Comparison of ENCODE assay signal across 9 cellular contexts in genomic region chr7:6576024-6576866, GRCh38. TPM values are rescaled to one million over a fixed set of nuclear protein-coding genes. Genes with fewer than 3 reads are reported as not detected.
A peak's percentile ranks its signal among the peaks of the same experiment; 100 is the strongest.
DNase-seq lines count a peak whose midpoint lies in the region; ATAC-seq, FAIRE-seq and TF ChIP-seq lines count a peak whose summit lies in the region.
"Had no signal": no experiment of that assay in that cellular context is flagged by ENCODE, and none has a peak within 500 bp of the region (broad histone marks: within the 10 kb centered on the region; RNA-seq: fewer than 3 reads in every experiment).

No MANE protein-coding gene starts in this region.

- H3K27me3 Mint-ChIP-seq in activated naive CD4-positive, alpha-beta T cell treated with anti-CD3 and anti-CD28 coated beads for 36 hours (ENCODE audit: low read depth) = no peaks in the 10 kb centered on the region

- H3K4me3 ChIP-seq in HepG2 (replicated peaks in 1 of 3; ENCODE audit: insufficient read depth in 1 of 3, low read depth in 2 of 3, low read length in 3 of 3) (peak overlapping the region; percentile 17 to 86 (median 61)), upper lobe of left lung (peak overlapping the region; percentile 44 to 81 (median 56))

- TF ChIP-seq POLR2A in HepG2 (IDR thresholded peaks at IDR 0.05; ENCODE audit: insufficient read depth in 1 of 2, low read depth in 2 of 2, low read length in 2 of 2) (peak; percentile 39 to 41; a peak in 2 of 4 replicates), upper lobe of left lung (IDR thresholded peaks at IDR 0.05) (no peak)

- H3K4me2 ChIP-seq in HepG2 (ENCODE audit: low read depth, low read length) = peak overlapping the region; percentile 97

- peaks cover 20% of the 10 kb centered on the region for H3K4me1 Mint-ChIP-seq in activated naive CD4-positive, alpha-beta T cell treated with anti-CD3 and anti-CD28 coated beads for 36 hours (ENCODE audit: low read depth)

- no peak overlapping the region for H2AFZ ChIP-seq in HepG2 (ENCODE audit: low read length)

- FAIRE-seq in HepG2 (lab: Jason Lieb, UNC) = no peak

- H3K27ac ChIP-seq in HepG2 (ENCODE audit: extremely low read length, insufficient read depth, low read length) (peak overlapping the region; percentile 98), upper lobe of left lung (peak overlapping the region in 1 of 4 donors; percentile 82)

- TF ChIP-seq CTCF in HepG2 (CRISPR knock-in tag; IDR thresholded peaks at IDR 0.05) (peak; percentile 28), upper lobe of left lung (IDR thresholded peaks at IDR 0.05) (no peak)

- no peak for DNase-seq in activated naive CD4-positive, alpha-beta T cell treated with anti-CD3 and anti-CD28 coated beads for 36 hours
- no peak for DNase-seq in activated naive CD4-positive, alpha-beta T cell treated with anti-CD3 and anti-CD28 coated beads, Interleukin-2, amount 50 U/mL, for 72 hours (ENCODE audit: low spot score in 2 of 2)
- DNase-seq in activated CD8-positive, alpha-beta memory T cell treated with anti-CD3 and anti-CD28 coated beads, Interleukin-2, amount 50 U/mL, for 48 hours = peak; percentile 59
- DNase-seq in HepG2 (ENCODE audit: low spot score) (no peak), upper lobe of left lung (no peak), medulla oblongata (ENCODE audit: extremely low spot score) (no peak), LoVo (ENCODE audit: low spot score) (no peak), sciatic nerve (ENCODE audit: low spot score) (no peak)

- CTCF ChIA-PET in activated naive CD4-positive, alpha-beta T cell treated with anti-CD3 and anti-CD28 coated beads for 36 hours (lab: Charles Lee) = interaction anchor here (1.0 to 3.8 kb wide), 8 partner anchors 14 to 720 kb away, joined by 3 to 36 read pairs (median 4); partner anchors contain the start of gene INTS15
- CTCF ChIA-PET in HepG2 (lab: Yijun Ruan, JAX; ENCODE audit: low intra/inter-chr PET ratio, low total read pairs) = no interaction called here

- peak overlapping the region; percentile 78 for H3K4me3 Mint-ChIP-seq in activated naive CD4-positive, alpha-beta T cell treated with anti-CD3 and anti-CD28 coated beads for 36 hours

- TF ChIP-seq EP300 in HepG2 (IDR thresholded peaks at IDR 0.05; ENCODE audit: low read depth in 2 of 2, low read length in 2 of 2) = no peak
- no peak for TF ChIP-seq EP300 in HepG2 (CRISPR knock-in tag; IDR thresholded peaks at IDR 0.05; ENCODE audit: borderline replicate concordance)
- TF ChIP-seq EP300 in upper lobe of left lung (IDR thresholded peaks at IDR 0.05) = no peak

- H3K9me3 Mint-ChIP-seq in activated naive CD4-positive, alpha-beta T cell treated with anti-CD3 and anti-CD28 coated beads for 36 hours = no peaks in the 10 kb centered on the region
- H3K9me3 Mint-ChIP-seq in activated naive CD4-positive, alpha-beta T cell treated with anti-CD3 and anti-CD28 coated beads, Interleukin-2, amount 50 U/mL, for 72 hours = no peaks in the 10 kb centered on the region

- no peak for ATAC-seq in activated naive CD4-positive, alpha-beta T cell treated with anti-CD3 and anti-CD28 coated beads, Interleukin-2, amount 50 U/mL, for 72 hours
- peak; percentile 19 for ATAC-seq in HepG2
- ATAC-seq in upper lobe of left lung (ENCODE audit: low FRiP score in 2 of 2) = no peak
- ATAC-seq in sciatic nerve = no peak

- peaks cover 86% of the 10 kb centered on the region for H3K4me1 ChIP-seq in HepG2 (ENCODE audit: insufficient read depth, low read length)
- peaks cover 8 to 11% (median 10%) of the 10 kb centered on the region in 4 donors for H3K4me1 ChIP-seq in upper lobe of left lung

- BruUV-seq in HepG2 (replicated peaks; lab: Mats Ljungman, UMichigan) = TSS peak; percentile 48

- H3K9me3 ChIP-seq in HepG2 (ENCODE audit: low read length) (no peaks in the 10 kb centered on the region), upper lobe of left lung (no peaks in the 10 kb centered on the region)

- POLR2A ChIA-PET in HepG2 (lab: Yijun Ruan, JAX) = interaction anchor here (1.0 to 5.1 kb wide), 2 partner anchors 14 to 17 kb away, joined by 4 to 105 read pairs; partner anchors contain the start of gene INTS15

- H3K27me3 ChIP-seq in HepG2 (ENCODE audit: control insufficient read depth in 1 of 2, insufficient read depth in 2 of 2, low read length in 2 of 2) = no peaks in the 10 kb centered on the region
- H3K27me3 ChIP-seq in upper lobe of left lung = no peaks in the 10 kb centered on the region

- H4K20me1 ChIP-seq in HepG2 (ENCODE audit: insufficient read depth, low read length) = no peaks in the 10 kb centered on the region

- intact Hi-C loops in activated naive CD4-positive, alpha-beta T cell treated with anti-CD3 and anti-CD28 coated beads for 36 hours (cut with micrococcal nuclease) = loop anchor here (2.0 kb wide), 1 partner anchor 131 kb away; the partner anchor contains the start of gene ZNF12
- intact Hi-C loops in HepG2 (cut with micrococcal nuclease; ENCODE audit: unreplicated experiment) (loop anchor here (2.0 kb wide), 1 partner anchor 15 kb away; the partner anchor contains the start of gene INTS15), sciatic nerve (cut with DNase I) (no loop called here)

- no peak for TF ChIP-seq RAD21 in HepG2 (CRISPR knock-in tag; IDR thresholded peaks at IDR 0.05)

- H3K79me2 ChIP-seq in HepG2 (ENCODE audit: insufficient read depth, low read length) = peaks cover 17% of the 10 kb centered on the region

- peak overlapping the region; percentile 65 for H3K9ac ChIP-seq in HepG2 (ENCODE audit: insufficient read depth, low read depth, low read length)

- H3K36me3 ChIP-seq in HepG2 (replicated peaks in 1 of 2; ENCODE audit: control insufficient read depth in 1 of 2, insufficient read depth in 2 of 2, low read length in 2 of 2) = peaks cover 5 to 15% of the 10 kb centered on the region in 2 experiments
- peaks cover 6 to 10% (median 8%) of the 10 kb centered on the region in 4 donors for H3K36me3 ChIP-seq in upper lobe of left lung

- H3K27ac Mint-ChIP-seq in activated naive CD4-positive, alpha-beta T cell treated with anti-CD3 and anti-CD28 coated beads for 36 hours = peak overlapping the region; percentile 63
- H3K27ac Mint-ChIP-seq in activated naive CD4-positive, alpha-beta T cell treated with anti-CD3 and anti-CD28 coated beads, Interleukin-2, amount 50 U/mL, for 72 hours = peak overlapping the region in 1 of 2 donors; percentile 90

- H3K36me3 Mint-ChIP-seq in activated naive CD4-positive, alpha-beta T cell treated with anti-CD3 and anti-CD28 coated beads for 36 hours (ENCODE audit: low read depth) = peaks cover 8% of the 10 kb centered on the region
- peaks cover 9 to 14% of the 10 kb centered on the region in 2 donors for H3K36me3 Mint-ChIP-seq in activated naive CD4-positive, alpha-beta T cell treated with anti-CD3 and anti-CD28 coated beads, Interleukin-2, amount 50 U/mL, for 72 hours

- in situ Hi-C loops in HepG2 (cut with HindIII; ENCODE audit: extremely low pct_ligation_motif_present, low pct_unique_long_range_greater_than_20kb) = no loop called here

- WGBS in HepG2 (ENCODE audit: low lambda C conversion rate) = 24% methylated on average over 11 of the region's 14 CpGs
- WGBS in upper lobe of left lung, 2 donors = 81 to 82% methylated on average over 9 to 11 of the region's 14 CpGs

RNA-seq across cellular contexts. Expression of gene ZDHHC4, which starts 1.0 kb away (rescaled TPM):
- 10 to 100 TPM; 48.1 to 49.4 TPM for total RNA-seq in activated naive CD4-positive, alpha-beta T cell treated with anti-CD3 and anti-CD28 coated beads for 36 hours
- 10 to 100 TPM; 25.7 to 40.6 TPM for total RNA-seq in activated naive CD4-positive, alpha-beta T cell treated with anti-CD3 and anti-CD28 coated beads, Interleukin-2, amount 50 U/mL, for 72 hours
- total RNA-seq in HepG2 (2016; rRNA removed; fragmentation: Illumina TruSeq; extraction: Trizol) (65.4 and 83.2 TPM in 2 replicates), upper lobe of left lung (10 to 100 TPM; 24.2 to 57.9 (median 48.4) TPM), sciatic nerve (41.4 TPM)
- 226 and 246 TPM in 2 replicates for total RNA-seq in HepG2 (2016; cell fraction: cytosol; rRNA removed; fragmentation: Illumina TruSeq; extraction: Trizol; ENCODE audit: low read depth)
- total RNA-seq in HepG2 (2016; cell fraction: insoluble cytoplasmic fraction; rRNA removed; fragmentation: Illumina TruSeq; extraction: Trizol) = 68.5 and 81.1 TPM in 2 replicates
- total RNA-seq in HepG2 (2016; cell fraction: membrane; rRNA removed; fragmentation: Illumina TruSeq; extraction: Trizol) = 224 and 257 TPM in 2 replicates
- total RNA-seq in HepG2 (2016; cell fraction: nucleus; rRNA removed; fragmentation: Illumina TruSeq; extraction: Trizol) = 64.6 and 66.3 TPM in 2 replicates
- 164 and 188 TPM in 2 replicates for polyA plus RNA-seq in HepG2 (2011; rRNA removed)
- 211 and 259 TPM in 2 replicates for polyA plus RNA-seq in HepG2 (2011; cell fraction: cytosol; rRNA removed)
- 123 and 147 TPM in 2 replicates for polyA plus RNA-seq in HepG2 (2011; cell fraction: nucleus; rRNA removed)
- 113 and 117 TPM in 2 replicates for polyA plus RNA-seq in HepG2 (2012)
- polyA plus RNA-seq in HepG2 (2016; cell fraction: cytosol; fragmentation: Illumina TruSeq; extraction: Trizol; ENCODE audit: low read depth) = 267 and 344 TPM in 2 replicates
- 67.4 and 79.0 TPM in 2 replicates for polyA plus RNA-seq in HepG2 (2016; cell fraction: insoluble cytoplasmic fraction; fragmentation: Illumina TruSeq; extraction: Trizol; ENCODE audit: low read depth)
- polyA plus RNA-seq in HepG2 (2016; cell fraction: membrane; fragmentation: Illumina TruSeq; extraction: Trizol; ENCODE audit: low read depth) = 232 and 277 TPM in 2 replicates
- polyA plus RNA-seq in HepG2 (2016; cell fraction: nucleus; fragmentation: Illumina TruSeq; extraction: Trizol; ENCODE audit: insufficient read depth, low read depth) = 95.8 and 95.9 TPM in 2 replicates
- polyA minus RNA-seq in HepG2 (2011; rRNA and poly(A)+ RNA removed; ENCODE audit: low replicate concordance) = 201 and 369 TPM in 2 replicates
- 60.4 and 76.0 TPM in 2 replicates for polyA minus RNA-seq in HepG2 (2011; cell fraction: cytosol; rRNA and poly(A)+ RNA removed)
- 68.5 and 88.6 TPM in 2 replicates for polyA minus RNA-seq in HepG2 (2011; cell fraction: nucleus; rRNA and poly(A)+ RNA removed)

RNA-seq across cellular contexts. Expression of gene INTS15, which starts 13.6 kb away (rescaled TPM):
- total RNA-seq in activated naive CD4-positive, alpha-beta T cell treated with anti-CD3 and anti-CD28 coated beads for 36 hours = 10 to 100 TPM; 24.9 to 27.5 TPM
- total RNA-seq in activated naive CD4-positive, alpha-beta T cell treated with anti-CD3 and anti-CD28 coated beads, Interleukin-2, amount 50 U/mL, for 72 hours = 10 to 100 TPM; 22.5 to 26.2 TPM
- total RNA-seq in HepG2 (2016; rRNA removed; fragmentation: Illumina TruSeq; extraction: Trizol) = 8.7 and 16.3 TPM in 2 replicates
- total RNA-seq in HepG2 (2016; cell fraction: cytosol; rRNA removed; fragmentation: Illumina TruSeq; extraction: Trizol; ENCODE audit: low read depth) = 6.0 and 7.2 TPM in 2 replicates
- total RNA-seq in HepG2 (2016; cell fraction: insoluble cytoplasmic fraction; rRNA removed; fragmentation: Illumina TruSeq; extraction: Trizol) = 9.9 and 14.0 TPM in 2 replicates
- total RNA-seq in HepG2 (2016; cell fraction: membrane; rRNA removed; fragmentation: Illumina TruSeq; extraction: Trizol) = 11.2 and 14.4 TPM in 2 replicates
- total RNA-seq in HepG2 (2016; cell fraction: nucleus; rRNA removed; fragmentation: Illumina TruSeq; extraction: Trizol) = 11.9 and 12.9 TPM in 2 replicates
- 23.3 and 25.7 TPM in 2 replicates for polyA plus RNA-seq in HepG2 (2011; rRNA removed)
- polyA plus RNA-seq in HepG2 (2011; cell fraction: cytosol; rRNA removed) = 20.5 and 21.6 TPM in 2 replicates
- 35.7 and 36.4 TPM in 2 replicates for polyA plus RNA-seq in HepG2 (2011; cell fraction: nucleus; rRNA removed)
- polyA plus RNA-seq in HepG2 (2012) = 15.0 and 22.4 TPM in 2 replicates
- polyA plus RNA-seq in HepG2 (2016; cell fraction: cytosol; fragmentation: Illumina TruSeq; extraction: Trizol; ENCODE audit: low read depth) = 8.3 and 10.5 TPM in 2 replicates
- polyA plus RNA-seq in HepG2 (2016; cell fraction: insoluble cytoplasmic fraction; fragmentation: Illumina TruSeq; extraction: Trizol; ENCODE audit: low read depth) = 14.6 and 18.9 TPM in 2 replicates
- polyA plus RNA-seq in HepG2 (2016; cell fraction: membrane; fragmentation: Illumina TruSeq; extraction: Trizol; ENCODE audit: low read depth) = 17.1 and 18.2 TPM in 2 replicates
- polyA plus RNA-seq in HepG2 (2016; cell fraction: nucleus; fragmentation: Illumina TruSeq; extraction: Trizol; ENCODE audit: insufficient read depth, low read depth) = 25.3 and 31.3 TPM in 2 replicates
- 22.2 and 22.4 TPM in 2 replicates for polyA minus RNA-seq in HepG2 (2011; rRNA and poly(A)+ RNA removed; ENCODE audit: low replicate concordance)
- polyA minus RNA-seq in HepG2 (2011; cell fraction: cytosol; rRNA and poly(A)+ RNA removed) = 9.6 and 10.0 TPM in 2 replicates
- polyA minus RNA-seq in HepG2 (2011; cell fraction: nucleus; rRNA and poly(A)+ RNA removed) = 11.3 and 12.3 TPM in 2 replicates
- 10 to 100 TPM; 23.4 to 61.8 (median 35.4) TPM for total RNA-seq in upper lobe of left lung
- 26.7 TPM for total RNA-seq in sciatic nerve

RNA-seq across cellular contexts. Expression of gene GRID2IP, which starts 25.0 kb away (rescaled TPM):
- total RNA-seq in activated naive CD4-positive, alpha-beta T cell treated with anti-CD3 and anti-CD28 coated beads for 36 hours = under 1 TPM; 0.10 to 0.12 TPM
- total RNA-seq in activated naive CD4-positive, alpha-beta T cell treated with anti-CD3 and anti-CD28 coated beads, Interleukin-2, amount 50 U/mL, for 72 hours = under 1 TPM; 0.21 to 0.30 TPM
- not detected in 2 replicates for total RNA-seq in HepG2 (2016; rRNA removed; fragmentation: Illumina TruSeq; extraction: Trizol)
- not detected in 2 replicates for total RNA-seq in HepG2 (2016; cell fraction: cytosol; rRNA removed; fragmentation: Illumina TruSeq; extraction: Trizol; ENCODE audit: low read depth)
- 0.04 TPM in 1 of 2 replicates, not detected in the other for total RNA-seq in HepG2 (2016; cell fraction: insoluble cytoplasmic fraction; rRNA removed; fragmentation: Illumina TruSeq; extraction: Trizol)
- not detected in 2 replicates for total RNA-seq in HepG2 (2016; cell fraction: membrane; rRNA removed; fragmentation: Illumina TruSeq; extraction: Trizol)
- total RNA-seq in HepG2 (2016; cell fraction: nucleus; rRNA removed; fragmentation: Illumina TruSeq; extraction: Trizol) = not detected in 2 replicates
- polyA plus RNA-seq in HepG2 (2011; rRNA removed) = 0.03 TPM in 1 of 2 replicates, not detected in the other
- 0.01 TPM in 1 of 2 replicates, not detected in the other for polyA plus RNA-seq in HepG2 (2011; cell fraction: cytosol; rRNA removed)
- 0.27 and 0.42 TPM in 2 replicates for polyA plus RNA-seq in HepG2 (2011; cell fraction: nucleus; rRNA removed)
- polyA plus RNA-seq in HepG2 (2012) = not detected in 2 replicates
- not detected in 2 replicates for polyA plus RNA-seq in HepG2 (2016; cell fraction: cytosol; fragmentation: Illumina TruSeq; extraction: Trizol; ENCODE audit: low read depth)
- not detected in 2 replicates for polyA plus RNA-seq in HepG2 (2016; cell fraction: insoluble cytoplasmic fraction; fragmentation: Illumina TruSeq; extraction: Trizol; ENCODE audit: low read depth)
- not detected in 2 replicates for polyA plus RNA-seq in HepG2 (2016; cell fraction: membrane; fragmentation: Illumina TruSeq; extraction: Trizol; ENCODE audit: low read depth)
- not detected in 2 replicates for polyA plus RNA-seq in HepG2 (2016; cell fraction: nucleus; fragmentation: Illumina TruSeq; extraction: Trizol; ENCODE audit: insufficient read depth, low read depth)
- polyA minus RNA-seq in HepG2 (2011; rRNA and poly(A)+ RNA removed; ENCODE audit: low replicate concordance) = 0.20 TPM in 1 of 2 replicates, not detected in the other
- not detected in 2 replicates for polyA minus RNA-seq in HepG2 (2011; cell fraction: cytosol; rRNA and poly(A)+ RNA removed)
- polyA minus RNA-seq in HepG2 (2011; cell fraction: nucleus; rRNA and poly(A)+ RNA removed) = 0.13 and 0.25 TPM in 2 replicates
- 1 to 10 TPM in 2 of 6 donors, under 1 TPM in 3, not detected in 1; 0.30 to 1.3 (median 0.63) TPM for total RNA-seq in upper lobe of left lung
- total RNA-seq in sciatic nerve = 0.18 TPM
- total RNA-seq: dermis microvascular lymphatic vessel endothelial cell had no signal

RNA-seq across cellular contexts. Expression of gene ZNF853, which starts 39.2 kb away (rescaled TPM):
- total RNA-seq in activated naive CD4-positive, alpha-beta T cell treated with anti-CD3 and anti-CD28 coated beads for 36 hours = under 1 TPM; 0.69 to 0.91 TPM
- 1 to 10 TPM in 1 of 2 donors, under 1 TPM in 1; 0.89 to 1.7 TPM for total RNA-seq in activated naive CD4-positive, alpha-beta T cell treated with anti-CD3 and anti-CD28 coated beads, Interleukin-2, amount 50 U/mL, for 72 hours
- 2.1 and 2.5 TPM in 2 replicates for total RNA-seq in HepG2 (2016; rRNA removed; fragmentation: Illumina TruSeq; extraction: Trizol)
- 0.61 and 1.3 TPM in 2 replicates for total RNA-seq in HepG2 (2016; cell fraction: cytosol; rRNA removed; fragmentation: Illumina TruSeq; extraction: Trizol; ENCODE audit: low read depth)
- 1.9 and 2.0 TPM in 2 replicates for total RNA-seq in HepG2 (2016; cell fraction: insoluble cytoplasmic fraction; rRNA removed; fragmentation: Illumina TruSeq; extraction: Trizol)
- total RNA-seq in HepG2 (2016; cell fraction: membrane; rRNA removed; fragmentation: Illumina TruSeq; extraction: Trizol) = 3.2 and 3.3 TPM in 2 replicates
- total RNA-seq in HepG2 (2016; cell fraction: nucleus; rRNA removed; fragmentation: Illumina TruSeq; extraction: Trizol) = 1.5 and 1.9 TPM in 2 replicates
- 6.2 and 10.8 TPM in 2 replicates for polyA plus RNA-seq in HepG2 (2011; rRNA removed)
- 7.2 and 8.2 TPM in 2 replicates for polyA plus RNA-seq in HepG2 (2011; cell fraction: cytosol; rRNA removed)
- 4.4 and 5.8 TPM in 2 replicates for polyA plus RNA-seq in HepG2 (2011; cell fraction: nucleus; rRNA removed)
- 4.2 and 5.1 TPM in 2 replicates for polyA plus RNA-seq in HepG2 (2012)
- 1.6 and 1.7 TPM in 2 replicates for polyA plus RNA-seq in HepG2 (2016; cell fraction: cytosol; fragmentation: Illumina TruSeq; extraction: Trizol; ENCODE audit: low read depth)
- polyA plus RNA-seq in HepG2 (2016; cell fraction: insoluble cytoplasmic fraction; fragmentation: Illumina TruSeq; extraction: Trizol; ENCODE audit: low read depth) = 3.6 and 4.7 TPM in 2 replicates
- polyA plus RNA-seq in HepG2 (2016; cell fraction: membrane; fragmentation: Illumina TruSeq; extraction: Trizol; ENCODE audit: low read depth) = 4.5 and 5.2 TPM in 2 replicates
- 3.6 and 4.1 TPM in 2 replicates for polyA plus RNA-seq in HepG2 (2016; cell fraction: nucleus; fragmentation: Illumina TruSeq; extraction: Trizol; ENCODE audit: insufficient read depth, low read depth)
- polyA minus RNA-seq in HepG2 (2011; rRNA and poly(A)+ RNA removed; ENCODE audit: low replicate concordance) = 0.16 and 14.3 TPM in 2 replicates
- 6.0 and 8.6 TPM in 2 replicates for polyA minus RNA-seq in HepG2 (2011; cell fraction: cytosol; rRNA and poly(A)+ RNA removed)
- polyA minus RNA-seq in HepG2 (2011; cell fraction: nucleus; rRNA and poly(A)+ RNA removed) = 1.7 and 2.9 TPM in 2 replicates
- total RNA-seq in upper lobe of left lung = 10 to 100 TPM in 2 of 6 donors, 1 to 10 TPM in 4; 2.9 to 11.9 (median 7.0) TPM
- total RNA-seq in sciatic nerve = 8.7 TPM

Comparison
In these comparisons a context has a peak if more than half of its experiments do, and no peak if none do; other contexts are left out.
1. POLR2A ChIP-seq: peak in HepG2 (2 of 2); none in upper lobe of left lung (0 of 4).